In genomic region chr1:117370071-117370470, GRCh38 we compare ENCODE assay signal across 8 cellular contexts. TPM values are rescaled to one million over a fixed set of nuclear protein-coding genes. Genes with fewer than 3 reads are reported as not detected.
DNase-seq lines count a peak whose midpoint lies in the region; ATAC-seq, FAIRE-seq and TF ChIP-seq lines count a peak whose summit lies in the region.

No MANE protein-coding gene starts in this region.

- 0 to 2% methylated on average over 2 of the region's 2 CpGs for WGBS in pancreas, 2 donors

- no peaks in the 10 kb centered on the region for H3K27me3 ChIP-seq in pancreas

- intact Hi-C loops in pancreas (cut with DNase I): no loop called here

- H3K27ac Mint-ChIP-seq in effector memory CD8-positive, alpha-beta T cell: peak overlapping the region in 1 of 2 donors; percentile 15

- H3K36me3 ChIP-seq in pancreas: no peaks in the 10 kb centered on the region

- peaks cover 45 to 64% of the 10 kb centered on the region in 2 donors for H3K4me1 Mint-ChIP-seq in effector memory CD8-positive, alpha-beta T cell (ENCODE audit: low read depth in 2 of 2)

- peaks cover 4 to 40% (median 11%) of the 10 kb centered on the region in 3 donors for H3K4me1 ChIP-seq in pancreas

- peak overlapping the region; percentile 93 to 95 for H3K4me3 Mint-ChIP-seq in effector memory CD8-positive, alpha-beta T cell

- peak overlapping the region in 1 of 4 donors; percentile 42 for H3K27ac ChIP-seq in pancreas

- no peaks in the 10 kb centered on the region for H3K9me3 Mint-ChIP-seq in effector memory CD8-positive, alpha-beta T cell

- TF ChIP-seq CTCF in pancreas (IDR thresholded peaks at IDR 0.05): no peak

- in situ Hi-C loops in KBM-7 (cut with MboI; ENCODE audit: low pct_unique_long_range_greater_than_20kb, low sequenced_read_pairs): no loop called here

- ATAC-seq in effector memory CD8-positive, alpha-beta T cell (replicated peaks): no peak
- ATAC-seq in pancreas: no peak

- peak; percentile 18 for DNase-seq in ELR (ENCODE audit: low read depth)
- DNase-seq in OCI-M1 (lab: John Stamatoyannopoulos, UW): peak; percentile 24
- DNase-seq in effector memory CD8-positive, alpha-beta T cell: no peak
- no peak for DNase-seq in pancreas
- DNase-seq in foreskin melanocyte: no peak
- no peak for DNase-seq in KBM-7
- DNase-seq in AG08396 (ENCODE audit: low spot score): no peak
- no peak for DNase-seq in COLO668 (lab: John Stamatoyannopoulos, UW; ENCODE audit: unreplicated experiment)

- H3K36me3 Mint-ChIP-seq in effector memory CD8-positive, alpha-beta T cell (ENCODE audit: insufficient read depth): peaks cover 23% of the 10 kb centered on the region

- H3K27me3 Mint-ChIP-seq in effector memory CD8-positive, alpha-beta T cell: no peaks in the 10 kb centered on the region

- no peak for FAIRE-seq in pancreas (lab: Jason Lieb, UNC)

- peak overlapping the region in 3 of 4 donors; percentile 65 to 96 (median 77) for H3K4me3 ChIP-seq in pancreas

- H3K9me3 ChIP-seq in pancreas: no peaks in the 10 kb centered on the region

RNA-seq across cellular contexts. Expression of gene MAN1A2, which starts 2.8 kb away (rescaled TPM):
- total RNA-seq in pancreas: 10 to 100 TPM; 37.4 to 50.7 (median 45.7) TPM
- 1 to 10 TPM; 6.0 to 8.4 TPM for polyA plus RNA-seq in pancreas

Comparison
In these comparisons a context has a peak if more than half of its experiments do, and no peak if none do; other contexts are left out.
1. DNase-seq: peak in ELR (single experiment) and OCI-M1 (single experiment); none in effector memory CD8-positive, alpha-beta T cell (0 of 3), pancreas (0 of 6), foreskin melanocyte (single experiment), KBM-7 (single experiment), AG08396 (single experiment) and COLO668 (single experiment).